Comparison of ENCODE assay signal across 2 cellular contexts in genomic region chr21:38295997-38296764, GRCh38.
TF ChIP-seq lines count a peak whose summit lies in the region.

No MANE protein-coding gene starts in this region.

TF ChIP-seq in SK-N-SH, 30 proteins besides CTCF, POLR2A, EP300 and RAD21 (continued from another document):
- TF ChIP-seq REST (IDR thresholded peaks at IDR 0.05; ENCODE audit: low read depth, low read length) (no peak), USF1 (IDR thresholded peaks at IDR 0.05; ENCODE audit: borderline replicate concordance, low read depth) (no peak), RCOR1 (IDR thresholded peaks at IDR 0.05; ENCODE audit: low read length) (no peak), NFIC (IDR thresholded peaks at IDR 0.05; ENCODE audit: borderline replicate concordance) (no peak), NRF1 (IDR thresholded peaks at IDR 0.05; ENCODE audit: low read depth, low read length) (no peak)

TF ChIP-seq in SK-N-SH treated with all-trans-retinoic acid at 6 μM for 48 hours, 23 proteins besides CTCF, POLR2A, EP300 and RAD21 (continued from another document):
- TF ChIP-seq TSHZ2 (CRISPR knock-in tag; IDR thresholded peaks at IDR 0.05) (no peak), ZFP30 (CRISPR knock-in tag; IDR thresholded peaks at IDR 0.05) (no peak), PATZ1 (CRISPR knock-in tag; IDR thresholded peaks at IDR 0.05; ENCODE audit: borderline replicate concordance) (no peak)
